36 cellular contexts compared by ENCODE assay signal in genomic region chrX:106042296-106042695, GRCh38. TPM values are rescaled to one million over a fixed set of nuclear protein-coding genes. Genes with fewer than 3 reads are reported as not detected.
"Had no signal": no experiment of that assay in that cellular context is flagged by ENCODE, and none has a peak within 500 bp of the region (broad histone marks: within the 10 kb centered on the region; RNA-seq: fewer than 3 reads in every experiment).

No MANE protein-coding gene starts in this region.

- H3K9me3 Mint-ChIP-seq: dendritic cell treated with granulocyte-macrophage colony-stimulating factor and Interleukin-4, amounts not matched to agents 40 ng/mL and 50 ng/mL, for 4 days had no signal

- H3K4me1 ChIP-seq: esophagus squamous epithelium, heart right ventricle, parathyroid adenoma, sigmoid colon, stomach, thyroid gland, vagina had no signal

- H3K27me3 Mint-ChIP-seq: dendritic cell treated with granulocyte-macrophage colony-stimulating factor and Interleukin-4, amounts not matched to agents 40 ng/mL and 50 ng/mL, for 4 days; memory B cell; naive B cell; progenitor cell of endocrine pancreas had no signal

- H3K9me3 ChIP-seq: esophagus squamous epithelium, heart right ventricle, sigmoid colon, stomach, thyroid gland, vagina had no signal

- ATAC-seq: heart right ventricle; left ventricle myocardium superior; natural killer cell treated with Interleukin-12 subunit alpha and Interleukin-12 subunit beta and Interleukin-15 and Interleukin-18, amount 100 ng/mL, for 72 hours; right cardiac atrium; stimulated activated effector memory CD8-positive, alpha-beta T cell treated with anti-CD3 and anti-CD28 coated beads, Interleukin-12 subunit alpha, Interleukin-12 subunit beta, amount 100 ng/mL, for 72 hours had no signal

- H3K36me3 ChIP-seq: esophagus squamous epithelium, heart right ventricle, sigmoid colon, stomach, thyroid gland, vagina had no signal

- DNase-seq: effector memory CD4-positive, alpha-beta T cell; erythroblast; esophagus squamous epithelium; foreskin melanocyte; glutamatergic neuron; heart right ventricle; hippocampal formation; left ventricle myocardium superior; naive B cell; right cardiac atrium; sigmoid colon; stimulated activated CD4-positive, alpha-beta T cell treated with anti-CD3 and anti-CD28 coated beads, Interleukin-2, amount 100 ng/mL, for 24 hours; stimulated activated CD4-positive, alpha-beta T cell treated with anti-CD3 and anti-CD28 coated beads, Interleukin-4, amount 100 ng/mL, for 24 hours; stimulated activated naive CD4-positive, alpha-beta T cell treated with Interleukin-2 at 50 U/mL for 16 hours; stomach; thyroid gland; trophoblast cell had no signal

- H3K4me1 Mint-ChIP-seq: memory B cell; naive B cell; neural crest cell; stimulated activated effector memory CD8-positive, alpha-beta T cell treated with anti-CD3 and anti-CD28 coated beads, Interleukin-12 subunit alpha, Interleukin-12 subunit beta, amount 100 ng/mL, for 72 hours had no signal

- FAIRE-seq: colon, endometrium, islet of Langerhans had no signal

- H3K27ac Mint-ChIP-seq: dendritic cell treated with granulocyte-macrophage colony-stimulating factor and Interleukin-4, amounts not matched to agents 40 ng/mL and 50 ng/mL, for 4 days; memory B cell; naive B cell; natural killer cell treated with Interleukin-12 subunit alpha and Interleukin-12 subunit beta and Interleukin-15 and Interleukin-18, amount 100 ng/mL, for 72 hours; progenitor cell of endocrine pancreas; stimulated activated effector memory CD8-positive, alpha-beta T cell treated with anti-CD3 and anti-CD28 coated beads, Interleukin-12 subunit alpha, Interleukin-12 subunit beta, amount 100 ng/mL, for 72 hours had no signal

- H3K4me3 ChIP-seq: esophagus squamous epithelium, heart right ventricle, lung, sigmoid colon, stomach, thyroid gland, vagina had no signal

- H3K27ac ChIP-seq: esophagus squamous epithelium, heart right ventricle, parathyroid adenoma, sigmoid colon, stomach, thyroid gland, vagina had no signal

- H3K4me3 Mint-ChIP-seq: dendritic cell treated with granulocyte-macrophage colony-stimulating factor and Interleukin-4, amounts not matched to agents 40 ng/mL and 50 ng/mL, for 4 days; memory B cell; naive B cell; natural killer cell treated with Interleukin-12 subunit alpha and Interleukin-12 subunit beta and Interleukin-15 and Interleukin-18, amount 100 ng/mL, for 72 hours; neural crest cell; stimulated activated effector memory CD8-positive, alpha-beta T cell treated with anti-CD3 and anti-CD28 coated beads, Interleukin-12 subunit alpha, Interleukin-12 subunit beta, amount 100 ng/mL, for 72 hours had no signal

- H3K36me3 Mint-ChIP-seq: memory B cell; naive B cell; natural killer cell treated with Interleukin-12 subunit alpha and Interleukin-12 subunit beta and Interleukin-15 and Interleukin-18, amount 100 ng/mL, for 72 hours; stimulated activated effector memory CD8-positive, alpha-beta T cell treated with anti-CD3 and anti-CD28 coated beads, Interleukin-12 subunit alpha, Interleukin-12 subunit beta, amount 100 ng/mL, for 72 hours had no signal

- H3K27me3 ChIP-seq: esophagus squamous epithelium, sigmoid colon, stomach, thyroid gland, vagina had no signal

RNA-seq across cellular contexts. Expression of gene SERPINA7, which starts 3.8 kb away (rescaled TPM):
- total RNA-seq: esophagus squamous epithelium; heart right ventricle; kidney epithelial cell; left ventricle myocardium superior; lung; mononuclear cell; natural killer cell treated with Interleukin-12 subunit alpha and Interleukin-12 subunit beta and Interleukin-15 and Interleukin-18, amount 100 ng/mL, for 72 hours; neural crest cell; osteoblast; progenitor cell of endocrine pancreas; right cardiac atrium; sigmoid colon; skeletal muscle tissue; stomach; subcutaneous adipose tissue; temporal lobe; thyroid gland; ureter; vagina had no signal
